In the genomic region with DNA sequence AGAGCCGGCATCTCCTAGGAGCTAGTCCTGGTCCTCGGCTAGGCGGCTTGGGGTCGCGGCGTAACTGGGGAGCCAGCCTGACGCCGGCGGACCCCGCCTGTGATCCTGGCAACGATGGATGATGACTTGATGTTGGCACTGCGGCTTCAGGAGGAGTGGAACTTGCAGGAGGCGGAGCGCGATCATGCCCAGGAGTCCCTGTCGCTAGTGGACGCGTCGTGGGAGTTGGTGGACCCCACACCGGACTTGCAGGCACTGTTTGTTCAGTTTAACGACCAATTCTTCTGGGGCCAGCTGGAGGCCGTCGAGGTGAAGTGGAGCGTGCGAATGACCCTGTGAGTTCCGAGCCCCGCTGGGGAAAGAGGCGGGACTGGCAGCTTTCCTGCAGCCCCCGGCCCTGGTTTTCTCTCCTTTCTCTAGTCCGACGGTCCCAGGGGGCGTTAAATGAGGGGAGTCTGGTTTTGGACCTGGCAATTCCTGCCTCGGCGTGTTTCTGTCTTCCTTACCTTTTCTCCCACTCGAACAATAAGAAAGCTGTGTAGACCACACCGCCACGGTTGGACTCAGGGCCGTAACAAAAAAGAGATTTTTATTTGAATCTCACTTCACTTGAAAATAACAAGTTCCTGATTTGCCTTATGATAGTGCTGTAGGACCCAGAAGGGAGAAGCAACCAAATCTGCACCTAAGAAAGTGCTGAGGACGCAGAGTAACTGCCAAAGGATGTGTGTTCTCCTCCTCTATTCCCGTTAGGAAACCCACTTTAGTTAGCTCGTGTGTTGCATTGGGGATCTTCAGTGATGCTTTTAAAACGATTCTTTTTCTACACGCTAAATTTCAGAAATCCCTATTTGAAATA, we compare ENCODE assay signal across 8 cellular contexts. TPM values are rescaled to one million over a fixed set of nuclear protein-coding genes. Genes with fewer than 3 reads are reported as not detected.
DNase-seq lines count a peak whose midpoint lies in the region; ATAC-seq and TF ChIP-seq lines count a peak whose summit lies in the region.

A gene with protein sequence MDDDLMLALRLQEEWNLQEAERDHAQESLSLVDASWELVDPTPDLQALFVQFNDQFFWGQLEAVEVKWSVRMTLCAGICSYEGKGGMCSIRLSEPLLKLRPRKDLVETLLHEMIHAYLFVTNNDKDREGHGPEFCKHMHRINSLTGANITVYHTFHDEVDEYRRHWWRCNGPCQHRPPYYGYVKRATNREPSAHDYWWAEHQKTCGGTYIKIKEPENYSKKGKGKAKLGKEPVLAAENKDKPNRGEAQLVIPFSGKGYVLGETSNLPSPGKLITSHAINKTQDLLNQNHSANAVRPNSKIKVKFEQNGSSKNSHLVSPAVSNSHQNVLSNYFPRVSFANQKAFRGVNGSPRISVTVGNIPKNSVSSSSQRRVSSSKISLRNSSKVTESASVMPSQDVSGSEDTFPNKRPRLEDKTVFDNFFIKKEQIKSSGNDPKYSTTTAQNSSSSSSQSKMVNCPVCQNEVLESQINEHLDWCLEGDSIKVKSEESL (plus strand): TSS at position 24 of the 859 bp plus-strand sequence. CDS start 91 bp downstream, at position 115.

- no peak for DNase-seq in activated T-cell treated with anti-CD3 and anti-CD28 coated beads, Interleukin-2, amount 50 U/mL, for 4 hours
- DNase-seq in activated T-cell treated with anti-CD3 and anti-CD28 coated beads for 4 hours (no peak), RPMI7951 (ENCODE audit: low read depth) (no peak), mucosa of descending colon (no peak), vagina (ENCODE audit: extremely low spot score in 2 of 2) (peak in 1 of 2 donors; percentile 91), SKM-1 treated with dmso at 0.1 percent for 144 hours (lab: John Stamatoyannopoulos, UW; ENCODE audit: unreplicated experiment) (no peak)
- DNase-seq in effector memory CD8-positive, alpha-beta T cell = no peak

- no peaks in the 10 kb centered on the region for H3K27me3 Mint-ChIP-seq in activated T-cell treated with anti-CD3 and anti-CD28 coated beads, Interleukin-2, amount 50 U/mL, for 4 hours (ENCODE audit: low read depth)
- H3K27me3 Mint-ChIP-seq in effector memory CD8-positive, alpha-beta T cell = no peaks in the 10 kb centered on the region

- peaks cover 24% of the 10 kb centered on the region for H3K36me3 Mint-ChIP-seq in activated T-cell treated with anti-CD3 and anti-CD28 coated beads, Interleukin-2, amount 50 U/mL, for 4 hours (ENCODE audit: insufficient read depth)
- peaks cover 59% of the 10 kb centered on the region for H3K36me3 Mint-ChIP-seq in effector memory CD8-positive, alpha-beta T cell (ENCODE audit: insufficient read depth)

- H3K27me3 ChIP-seq in vagina = no peaks in the 10 kb centered on the region

- ATAC-seq in activated T-cell treated with anti-CD3 and anti-CD28 coated beads, Interleukin-2, amount 50 U/mL, for 4 hours = no peak
- ATAC-seq in HG02943 (IDR thresholded peaks at IDR 0.05; ENCODE audit: low read depth, unreplicated experiment) (peak; percentile 4), mucosa of descending colon (no peak)
- peak; percentile 4 for ATAC-seq in effector memory CD8-positive, alpha-beta T cell (replicated peaks)

- TF ChIP-seq CTCF in mucosa of descending colon (IDR thresholded peaks at IDR 0.05) (no peak), vagina (IDR thresholded peaks at IDR 0.05) (no peak)

- H3K27ac ChIP-seq in vagina = peak within 1 kb of the TSS; percentile 77

- H3K9me3 Mint-ChIP-seq in activated T-cell treated with anti-CD3 and anti-CD28 coated beads, Interleukin-2, amount 50 U/mL, for 4 hours = no peaks in the 10 kb centered on the region
- H3K9me3 Mint-ChIP-seq in effector memory CD8-positive, alpha-beta T cell = no peaks in the 10 kb centered on the region

- peak within 1 kb of the TSS; percentile 99 to 100 for H3K27ac Mint-ChIP-seq in effector memory CD8-positive, alpha-beta T cell

- H3K4me1 ChIP-seq in mucosa of descending colon (ENCODE audit: low read depth) = peaks cover 44% of the 10 kb centered on the region
- peaks cover 58% of the 10 kb centered on the region for H3K4me1 ChIP-seq in vagina

- intact Hi-C loops in mucosa of descending colon (cut with DNase I, micrococcal nuclease) = no loop called here
- intact Hi-C loops in vagina (cut with DNase I) = loop anchor here (10.0 kb wide), 1 partner anchor 196 kb away; no protein-coding TSS in a partner anchor

- H3K9me3 ChIP-seq in mucosa of descending colon (no peaks in the 10 kb centered on the region), vagina (no peaks in the 10 kb centered on the region)

- H3K4me3 ChIP-seq in mucosa of descending colon (peak within 1 kb of the TSS; percentile 88), vagina (peak within 1 kb of the TSS; percentile 72 to 95)

- H3K36me3 ChIP-seq in mucosa of descending colon (ENCODE audit: low read depth) (no peaks in the 10 kb centered on the region), vagina (no peaks in the 10 kb centered on the region)

- H3K4me3 Mint-ChIP-seq in activated T-cell treated with anti-CD3 and anti-CD28 coated beads, Interleukin-2, amount 50 U/mL, for 4 hours = peak within 1 kb of the TSS; percentile 94
- H3K4me3 Mint-ChIP-seq in effector memory CD8-positive, alpha-beta T cell = peak within 1 kb of the TSS; percentile 94 to 96

- no peak for TF ChIP-seq POLR2A in vagina (IDR thresholded peaks at IDR 0.05)

- H3K4me1 Mint-ChIP-seq in activated T-cell treated with anti-CD3 and anti-CD28 coated beads, Interleukin-2, amount 50 U/mL, for 4 hours (ENCODE audit: low read depth) = peaks cover 55% of the 10 kb centered on the region
- peaks cover 35 to 53% of the 10 kb centered on the region in 2 donors for H3K4me1 Mint-ChIP-seq in effector memory CD8-positive, alpha-beta T cell (ENCODE audit: low read depth in 2 of 2)

RNA-seq across cellular contexts. Expression of the gene that starts here (rescaled TPM):
- 10 to 100 TPM in 2 of 3 donors, 1 to 10 TPM in 1; 9.9 to 15.2 (median 12.9) TPM for total RNA-seq in activated T-cell treated with anti-CD3 and anti-CD28 coated beads, Interleukin-2, amount 50 U/mL, for 4 hours
- total RNA-seq in RPMI7951 (2014; rRNA removed; shearing (Covaris generic)) = 15.1 and 16.5 TPM in 2 replicates
- 10 to 100 TPM; 10.7 to 13.1 (median 11.5) TPM for total RNA-seq in mucosa of descending colon
- 22.6 TPM for total RNA-seq in vagina

Comparison
In these comparisons a context has a peak if more than half of its experiments do, and no peak if none do; other contexts are left out.
1. ATAC-seq: peak in HG02943 (single experiment) and effector memory CD8-positive, alpha-beta T cell (single experiment); none in activated T-cell treated with anti-CD3 and anti-CD28 coated beads, Interleukin-2, amount 50 U/mL, for 4 hours (0 of 2) and mucosa of descending colon (single experiment).